8 cellular contexts compared by ENCODE assay signal in genomic region chr6:159727717-159728440, GRCh38. TPM values are rescaled to one million over a fixed set of nuclear protein-coding genes. Genes with fewer than 3 reads are reported as not detected.
DNase-seq lines count a peak whose midpoint lies in the region; ATAC-seq and TF ChIP-seq lines count a peak whose summit lies in the region.

No MANE protein-coding gene starts in this region.

- ATAC-seq in GM21737 (IDR thresholded peaks at IDR 0.05; ENCODE audit: unreplicated experiment) (peak; percentile 31), foreskin keratinocyte (peak; percentile 36)

- intact Hi-C loops in activated CD4-positive, alpha-beta memory T cell treated with anti-CD3 and anti-CD28 coated beads for 36 hours (cut with micrococcal nuclease) = loop anchor here (1.0 to 5.0 kb wide), 6 partner anchors 34 to 734 kb away; partner anchors contain the start of genes ACAT2, IGF2R and TCP1

- peak overlapping the region; percentile 100 for H3K27ac ChIP-seq in foreskin keratinocyte

- H3K27me3 Mint-ChIP-seq in activated CD4-positive, alpha-beta T cell treated with anti-CD3 and anti-CD28 coated beads, Interleukin-2, amount 10 ng/mL, durations not matched to agents 7 days and 5 days = no peaks in the 10 kb centered on the region
- H3K27me3 Mint-ChIP-seq in activated CD4-positive, alpha-beta memory T cell treated with anti-CD3 and anti-CD28 coated beads for 36 hours = no peaks in the 10 kb centered on the region
- H3K27me3 Mint-ChIP-seq in osteocyte (ENCODE audit: unreplicated experiment) = no peaks in the 10 kb centered on the region

- peaks cover 59% of the 10 kb centered on the region for H3K4me1 Mint-ChIP-seq in activated CD4-positive, alpha-beta T cell treated with anti-CD3 and anti-CD28 coated beads, Interleukin-2, amount 10 ng/mL, durations not matched to agents 7 days and 5 days
- H3K4me1 Mint-ChIP-seq in activated CD4-positive, alpha-beta memory T cell treated with anti-CD3 and anti-CD28 coated beads for 36 hours (ENCODE audit: low read depth) = peaks cover 54% of the 10 kb centered on the region
- H3K4me1 Mint-ChIP-seq in osteocyte (ENCODE audit: unreplicated experiment) = peaks cover 43% of the 10 kb centered on the region

- TF ChIP-seq CTCF in foreskin keratinocyte (conservative IDR thresholded peaks at IDR 0.05) (no peak), osteocyte (IDR thresholded peaks at IDR 0.05) (no peak)

- POLR2A ChIA-PET in activated CD4-positive, alpha-beta T cell treated with anti-CD3 and anti-CD28 coated beads, Interleukin-2, amount 10 ng/mL, durations not matched to agents 7 days and 5 days (lab: Charles Lee) = no interaction called here
- POLR2A ChIA-PET in activated CD4-positive, alpha-beta memory T cell treated with anti-CD3 and anti-CD28 coated beads for 36 hours (lab: Charles Lee) = interaction anchor here (0.7 to 8.0 kb wide), 6 partner anchors 10 to 201 kb away, joined by 3 to 90 read pairs (median 12); partner anchors contain the start of genes ACAT2, MRPL18, SOD2 and TCP1

- peak; percentile 59 for DNase-seq in activated CD4-positive, alpha-beta T cell treated with anti-CD3 and anti-CD28 coated beads, Interleukin-2, amount 10 ng/mL, durations not matched to agents 7 days and 5 days
- DNase-seq in activated CD4-positive, alpha-beta T cell treated with anti-CD3 and anti-CD28 coated beads, Interleukin-2, amount 50 U/mL, for 4 hours = no peak
- DNase-seq in Jurkat, Clone E6-1 (ENCODE audit: low read depth, low spot score) = peak; percentile 30
- DNase-seq in activated CD4-positive, alpha-beta memory T cell treated with anti-CD3 and anti-CD28 coated beads for 36 hours = peak; percentile 63
- DNase-seq in foreskin keratinocyte (peak in 1 of 2 donors; percentile 27), osteocyte (ENCODE audit: extremely low spot score, unreplicated experiment) (no peak), A172 (ENCODE audit: low spot score) (no peak)

- H3K4me3 Mint-ChIP-seq in activated CD4-positive, alpha-beta T cell treated with anti-CD3 and anti-CD28 coated beads, Interleukin-2, amount 10 ng/mL, durations not matched to agents 7 days and 5 days = peak overlapping the region; percentile 90
- peak overlapping the region; percentile 89 for H3K4me3 Mint-ChIP-seq in activated CD4-positive, alpha-beta memory T cell treated with anti-CD3 and anti-CD28 coated beads for 36 hours
- peak overlapping the region; percentile 87 for H3K4me3 Mint-ChIP-seq in osteocyte (ENCODE audit: unreplicated experiment)

- peaks cover 5% of the 10 kb centered on the region for H3K9me3 Mint-ChIP-seq in activated CD4-positive, alpha-beta T cell treated with anti-CD3 and anti-CD28 coated beads, Interleukin-2, amount 10 ng/mL, durations not matched to agents 7 days and 5 days
- H3K9me3 Mint-ChIP-seq in activated CD4-positive, alpha-beta memory T cell treated with anti-CD3 and anti-CD28 coated beads for 36 hours = no peaks in the 10 kb centered on the region
- H3K9me3 Mint-ChIP-seq in osteocyte (ENCODE audit: unreplicated experiment) = no peaks in the 10 kb centered on the region

- peaks cover 43% of the 10 kb centered on the region for H3K36me3 Mint-ChIP-seq in activated CD4-positive, alpha-beta T cell treated with anti-CD3 and anti-CD28 coated beads, Interleukin-2, amount 10 ng/mL, durations not matched to agents 7 days and 5 days (ENCODE audit: low read depth)
- H3K36me3 Mint-ChIP-seq in activated CD4-positive, alpha-beta memory T cell treated with anti-CD3 and anti-CD28 coated beads for 36 hours = peaks cover 37% of the 10 kb centered on the region
- peaks cover 5% of the 10 kb centered on the region for H3K36me3 Mint-ChIP-seq in osteocyte (ENCODE audit: unreplicated experiment)

- CTCF ChIA-PET in activated CD4-positive, alpha-beta T cell treated with anti-CD3 and anti-CD28 coated beads, Interleukin-2, amount 10 ng/mL, durations not matched to agents 7 days and 5 days (lab: Charles Lee) = interaction anchor here (0.7 to 1.9 kb wide), 2 partner anchors 38 to 62 kb away, joined by 3 to 5 read pairs; partner anchors contain the start of genes MRPL18 and TCP1
- CTCF ChIA-PET in activated CD4-positive, alpha-beta memory T cell treated with anti-CD3 and anti-CD28 coated beads for 36 hours (lab: Charles Lee) = interaction anchor here (1.6 kb wide), 1 partner anchor 36 kb away, joined by 12 read pairs; no protein-coding TSS in a partner anchor

- H3K27ac Mint-ChIP-seq in activated CD4-positive, alpha-beta T cell treated with anti-CD3 and anti-CD28 coated beads, Interleukin-2, amount 10 ng/mL, durations not matched to agents 7 days and 5 days = peak overlapping the region; percentile 93
- peak overlapping the region; percentile 94 for H3K27ac Mint-ChIP-seq in activated CD4-positive, alpha-beta memory T cell treated with anti-CD3 and anti-CD28 coated beads for 36 hours
- peak overlapping the region; percentile 92 for H3K27ac Mint-ChIP-seq in osteocyte (ENCODE audit: unreplicated experiment)

- H3K4me1 ChIP-seq in foreskin keratinocyte = peaks cover 18% of the 10 kb centered on the region

- H3K27me3 ChIP-seq in foreskin keratinocyte = no peaks in the 10 kb centered on the region

- peak overlapping the region; percentile 66 for H3K4me3 ChIP-seq in Jurkat, Clone E6-1 (ENCODE audit: low read length)

RNA-seq across cellular contexts. Expression of gene WTAP, which starts 0.6 kb away (rescaled TPM):
- 100 to 1,000 TPM; 120 to 131 TPM for total RNA-seq in activated CD4-positive, alpha-beta T cell treated with anti-CD3 and anti-CD28 coated beads, Interleukin-2, amount 10 ng/mL, durations not matched to agents 7 days and 5 days
- polyA plus RNA-seq in Jurkat, Clone E6-1 (2012; ENCODE audit: insufficient read depth, insufficient read length) = 93.0 TPM
- 10 to 100 TPM; 87.6 to 90.2 TPM for total RNA-seq in activated CD4-positive, alpha-beta memory T cell treated with anti-CD3 and anti-CD28 coated beads for 36 hours
- total RNA-seq in foreskin keratinocyte (88.3 and 100 TPM in 2 replicates), osteocyte (82.3 and 83.7 TPM in 2 replicates)
- 60.2 and 74.5 TPM in 2 replicates for polyA plus RNA-seq in foreskin keratinocyte
- total RNA-seq in A172 (2014; rRNA removed; shearing (Covaris generic)) = 98.3 and 115 TPM in 2 replicates

RNA-seq across cellular contexts. Expression of gene ACAT2, which starts 34.0 kb away (rescaled TPM):
- total RNA-seq in activated CD4-positive, alpha-beta T cell treated with anti-CD3 and anti-CD28 coated beads, Interleukin-2, amount 10 ng/mL, durations not matched to agents 7 days and 5 days = 10 to 100 TPM; 58.4 to 65.8 TPM
- 141 TPM for polyA plus RNA-seq in Jurkat, Clone E6-1 (2012; ENCODE audit: insufficient read depth, insufficient read length)
- total RNA-seq in activated CD4-positive, alpha-beta memory T cell treated with anti-CD3 and anti-CD28 coated beads for 36 hours = 100 to 1,000 TPM; 115 to 116 TPM
- total RNA-seq in foreskin keratinocyte (284 and 366 TPM in 2 replicates), osteocyte (21.3 and 22.4 TPM in 2 replicates)
- 208 and 296 TPM in 2 replicates for polyA plus RNA-seq in foreskin keratinocyte
- 45.3 and 46.1 TPM in 2 replicates for total RNA-seq in A172 (2014; rRNA removed; shearing (Covaris generic))

RNA-seq across cellular contexts. Expression of gene SOD2, which starts 34.8 kb away (rescaled TPM):
- 10 to 100 TPM; 62.9 to 64.0 TPM for total RNA-seq in activated CD4-positive, alpha-beta T cell treated with anti-CD3 and anti-CD28 coated beads, Interleukin-2, amount 10 ng/mL, durations not matched to agents 7 days and 5 days
- 47.0 TPM for polyA plus RNA-seq in Jurkat, Clone E6-1 (2012; ENCODE audit: insufficient read depth, insufficient read length)
- total RNA-seq in activated CD4-positive, alpha-beta memory T cell treated with anti-CD3 and anti-CD28 coated beads for 36 hours = 100 to 1,000 TPM; 103 to 108 TPM
- total RNA-seq in foreskin keratinocyte (55.9 and 62.0 TPM in 2 replicates), osteocyte (73.1 and 74.5 TPM in 2 replicates)
- polyA plus RNA-seq in foreskin keratinocyte = 26.1 and 27.0 TPM in 2 replicates
- total RNA-seq in A172 (2014; rRNA removed; shearing (Covaris generic)) = 155 and 160 TPM in 2 replicates

Comparison
In these comparisons a context has a peak if more than half of its experiments do, and no peak if none do; other contexts are left out.
1. DNase-seq: peak in activated CD4-positive, alpha-beta T cell treated with anti-CD3 and anti-CD28 coated beads, Interleukin-2, amount 10 ng/mL, durations not matched to agents 7 days and 5 days (single experiment), Jurkat, Clone E6-1 (single experiment) and activated CD4-positive, alpha-beta memory T cell treated with anti-CD3 and anti-CD28 coated beads for 36 hours (single experiment); none in activated CD4-positive, alpha-beta T cell treated with anti-CD3 and anti-CD28 coated beads, Interleukin-2, amount 50 U/mL, for 4 hours (0 of 2), osteocyte (single experiment) and A172 (single experiment).
2. Peak in every context shown above with its lines, with median percentiles within 50 percentile points of each other: H3K27ac Mint-ChIP-seq and H3K4me3 Mint-ChIP-seq.